ENCODE assay signal across 8 cellular contexts in the genomic region with DNA sequence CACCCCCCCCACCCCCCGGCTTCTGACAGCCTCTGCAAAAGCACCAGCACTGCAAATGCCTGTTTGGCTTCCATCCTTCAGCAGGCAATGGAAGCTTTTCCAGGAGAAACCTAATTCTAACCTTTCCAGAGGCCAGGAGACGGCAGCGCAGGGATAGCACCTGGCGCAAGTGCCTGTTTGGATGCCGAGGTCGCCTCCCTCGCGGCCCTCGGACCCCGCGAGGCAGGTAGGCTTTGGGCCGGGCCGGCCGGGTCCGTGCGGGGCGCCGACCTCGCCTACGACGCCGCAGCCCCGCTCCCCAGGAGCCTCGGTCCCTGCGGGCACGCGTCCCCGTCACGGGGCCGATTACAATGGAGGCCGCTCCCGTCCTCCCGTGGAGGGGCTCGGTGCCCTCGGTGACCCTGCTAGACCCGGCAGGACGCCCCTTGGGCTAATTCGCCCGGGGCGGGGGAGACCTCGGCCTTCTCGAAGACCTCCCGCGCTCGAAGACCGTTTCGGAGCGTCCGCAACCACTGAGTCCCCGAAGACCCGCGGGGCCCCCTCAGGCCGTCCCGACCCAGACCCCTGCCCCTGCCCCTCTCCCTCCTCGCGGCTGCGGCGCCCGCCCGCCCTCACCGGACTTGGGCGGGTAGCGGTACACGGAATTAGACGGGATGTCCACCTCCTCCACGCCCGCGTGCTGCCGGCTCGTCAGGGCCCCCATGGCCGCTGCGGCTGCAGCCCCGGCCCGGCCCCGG. TPM values are rescaled to one million over a fixed set of nuclear protein-coding genes. Genes with fewer than 3 reads are reported as not detected.
DNase-seq lines count a peak whose midpoint lies in the region; ATAC-seq and TF ChIP-seq lines count a peak whose summit lies in the region.

No MANE protein-coding gene starts in this region.

- TF ChIP-seq CTCF in HL-60 (IDR thresholded peaks at IDR 0.05; ENCODE audit: insufficient read depth, low read length) (no peak), mammary epithelial cell (conservative IDR thresholded peaks at IDR 0.05 in 1 of 2, IDR thresholded peaks at IDR 0.05 in 1 of 2; ENCODE audit: extremely low read depth in 1 of 2, insufficient read depth in 1 of 2, low read depth in 1 of 2, low read length in 2 of 2) (no peak), GM13977 (IDR thresholded peaks at IDR 0.05; ENCODE audit: extremely low read depth, insufficient read depth, missing control alignments) (no peak)

- peak; percentile 22 for TF ChIP-seq POLR2A in GM18526 (IDR thresholded peaks at IDR 0.05; ENCODE audit: extremely low read depth, insufficient read length)

- no peak for ATAC-seq in HG02623 (IDR thresholded peaks at IDR 0.05; ENCODE audit: unreplicated experiment)

- BruUV-seq in mammary epithelial cell (replicated peaks; lab: Mats Ljungman, UMichigan), result no TSS peak

- 12% methylated on average over 9 of the region's 75 CpGs for WGBS in mammary epithelial cell (ENCODE audit: low coverage, missing lambda C conversion rate)

- H3K27me3 ChIP-seq in HL-60 (ENCODE audit: insufficient read depth, poor library complexity, severe bottlenecking), result peaks cover 17% of the 10 kb centered on the region
- peaks cover 34% of the 10 kb centered on the region for H3K27me3 ChIP-seq in mammary epithelial cell (ENCODE audit: insufficient read depth, low read length)
- H3K27me3 ChIP-seq in mononuclear cell (ENCODE audit: insufficient read depth, low read length), result peaks cover 52% of the 10 kb centered on the region

- H2AFZ ChIP-seq in mammary epithelial cell (ENCODE audit: low read depth, low read length), result peak overlapping the region; percentile 34

- H3K4me1 ChIP-seq in mammary epithelial cell (ENCODE audit: insufficient read depth, low read length) (peaks cover 10% of the 10 kb centered on the region), mononuclear cell (ENCODE audit: insufficient read depth, low read length) (peaks cover 32% of the 10 kb centered on the region)

- in situ Hi-C loops in mammary epithelial cell (cut with MboI; ENCODE audit: low sequenced_read_pairs in 2 of 2) (no loop called here), GM13977 (cut with MboI; ENCODE audit: low pct_unique_long_range_greater_than_20kb, low sequenced_read_pairs, unreplicated experiment) (no loop called here)

- dilution Hi-C loops in mammary epithelial cell (cut with HindIII; ENCODE audit: low sequenced_read_pairs), result no loop called here

- CTCF ChIA-PET in mammary epithelial cell (lab: Charles Lee; ENCODE audit: low non-redundant PET), result no interaction called here

- no peaks in the 10 kb centered on the region for H4K20me1 ChIP-seq in mammary epithelial cell (ENCODE audit: insufficient read depth, low read length)

- no peak for DNase-seq in HL-60 (ENCODE audit: low read depth in 1 of 2, low spot score in 1 of 2)
- DNase-seq in mammary epithelial cell, result no peak
- DNase-seq in NAMALWA (ENCODE audit: low spot score), result no peak
- no peak for DNase-seq in GM13977 (ENCODE audit: low spot score)
- DNase-seq in occipital lobe (lab: John Stamatoyannopoulos, UW), result no peak

- no peaks in the 10 kb centered on the region for H3K9me3 ChIP-seq in mammary epithelial cell (replicated peaks; ENCODE audit: insufficient read depth, low read length)
- no peaks in the 10 kb centered on the region for H3K9me3 ChIP-seq in mononuclear cell (ENCODE audit: low read depth, low read length)

- H3K9ac ChIP-seq in mammary epithelial cell (ENCODE audit: insufficient read depth, low read length), result no peak overlapping the region

- H3K4me2 ChIP-seq in mammary epithelial cell (ENCODE audit: insufficient read depth, low read depth, low read length), result peak overlapping the region; percentile 98

- H3K79me2 ChIP-seq in mammary epithelial cell (ENCODE audit: insufficient read depth, low read length), result no peaks in the 10 kb centered on the region

- H3K4me3 ChIP-seq in HL-60 (replicated peaks; ENCODE audit: insufficient read depth, low read length), result peak overlapping the region; percentile 17
- peak overlapping the region in 1 of 3 experiments; percentile 47 for H3K4me3 ChIP-seq in mammary epithelial cell (replicated peaks in 1 of 3; ENCODE audit: insufficient read depth in 1 of 3, low read depth in 2 of 3, low read length in 3 of 3)
- H3K4me3 ChIP-seq in mononuclear cell (ENCODE audit: low read length), result peak overlapping the region; percentile 28

- H3K27ac ChIP-seq in HL-60 (replicated peaks), result no peak overlapping the region
- H3K27ac ChIP-seq in mammary epithelial cell (ENCODE audit: insufficient read depth, low read depth, low read length), result no peak overlapping the region

- no peaks in the 10 kb centered on the region for H3K36me3 ChIP-seq in mammary epithelial cell (ENCODE audit: insufficient read depth, low read length)

- intact Hi-C loops in mammary epithelial cell (cut with micrococcal nuclease), result no loop called here

RNA-seq across cellular contexts. Expression of a gene that starts 0.6 kb away (rescaled TPM):
- total RNA-seq in mammary epithelial cell (not detected), mononuclear cell (19.1 TPM), occipital lobe (17.5 TPM)
- polyA plus RNA-seq in mammary epithelial cell, result 0.07 TPM
- polyA minus RNA-seq in mammary epithelial cell, result not detected

RNA-seq across cellular contexts. Expression of a gene that starts 25.4 kb away (rescaled TPM):
- total RNA-seq in mammary epithelial cell (10 to 100 TPM in 1 of 2 donors, 1 to 10 TPM in 1; 5.7 to 54.7 TPM), mononuclear cell (35.3 TPM), occipital lobe (2.8 TPM)
- 15.3 TPM for polyA plus RNA-seq in mammary epithelial cell
- polyA minus RNA-seq in mammary epithelial cell, result 9.2 TPM

Comparison
In these comparisons a context has a peak if more than half of its experiments do, and no peak if none do; other contexts are left out.
1. RNA of a gene that starts 0.6 kb away (total RNA-seq): 19.1 TPM in mononuclear cell (single experiment) and 17.5 TPM in occipital lobe (single experiment); not detected in mammary epithelial cell; every median in the first group is over 10 times any median in the second.